ENCODE assay signal across 9 cellular contexts in genomic region chr9:37820142-37820541, GRCh38.
"Had no signal": no experiment of that assay in that cellular context is flagged by ENCODE, and none has a peak within 500 bp of the region (broad histone marks: within the 10 kb centered on the region; RNA-seq: fewer than 3 reads in every experiment).

No MANE protein-coding gene starts in this region.

- H3K27ac Mint-ChIP-seq: natural killer cell treated with Interleukin-12 subunit alpha and Interleukin-12 subunit beta and Interleukin-15 and Interleukin-18, amount 100 ng/mL, for 72 hours; progenitor cell of endocrine pancreas; stimulated activated memory B cell treated with anti-CD40 and anti-IgM and Interleukin-4, amounts not matched to agents 10 μg/mL and 1 μg/mL and 100 μg/mL, for 72 hours had no signal

- H3K27me3 Mint-ChIP-seq: natural killer cell treated with Interleukin-12 subunit alpha and Interleukin-12 subunit beta and Interleukin-15 and Interleukin-18, amount 100 ng/mL, for 72 hours; progenitor cell of endocrine pancreas; stimulated activated memory B cell treated with anti-CD40 and anti-IgM and Interleukin-4, amounts not matched to agents 10 μg/mL and 1 μg/mL and 100 μg/mL, for 72 hours had no signal

- ATAC-seq: natural killer cell treated with Interleukin-12 subunit alpha and Interleukin-12 subunit beta and Interleukin-15 and Interleukin-18, amount 100 ng/mL, for 72 hours; right cardiac atrium; stimulated activated memory B cell treated with anti-CD40 and anti-IgM and Interleukin-4, amounts not matched to agents 10 μg/mL and 1 μg/mL and 100 μg/mL, for 72 hours had no signal

- DNase-seq: activated CD4-positive, alpha-beta T cell treated with anti-CD3 and anti-CD28 coated beads for 48 hours; activated naive CD4-positive, alpha-beta T cell treated with Interleukin-2 at 50 U/mL for 16 hours; nucleus accumbens; right cardiac atrium; tibial artery; uterus had no signal

- H3K4me3 Mint-ChIP-seq: natural killer cell treated with Interleukin-12 subunit alpha and Interleukin-12 subunit beta and Interleukin-15 and Interleukin-18, amount 100 ng/mL, for 72 hours; stimulated activated memory B cell treated with anti-CD40 and anti-IgM and Interleukin-4, amounts not matched to agents 10 μg/mL and 1 μg/mL and 100 μg/mL, for 72 hours had no signal

- H3K4me1 Mint-ChIP-seq: stimulated activated memory B cell treated with anti-CD40 and anti-IgM and Interleukin-4, amounts not matched to agents 10 μg/mL and 1 μg/mL and 100 μg/mL, for 72 hours had no signal

- H3K9me3 Mint-ChIP-seq: natural killer cell treated with Interleukin-12 subunit alpha and Interleukin-12 subunit beta and Interleukin-15 and Interleukin-18, amount 100 ng/mL, for 72 hours; stimulated activated memory B cell treated with anti-CD40 and anti-IgM and Interleukin-4, amounts not matched to agents 10 μg/mL and 1 μg/mL and 100 μg/mL, for 72 hours had no signal
